In genomic region chr1:92299477-92300125, GRCh38 we compare ENCODE assay signal across 1 cellular context.
TF ChIP-seq lines count a peak whose summit lies in the region.

No MANE protein-coding gene starts in this region.

TF ChIP-seq in HepG2, 621 proteins besides CTCF, POLR2A, EP300 and RAD21 (continued from another document):
- peak; percentile 85; the same call in 1 of the 2 replicates for TF ChIP-seq PRDM10 (CRISPR knock-in tag; IDR thresholded peaks at IDR 0.05; ENCODE audit: low read depth)
- TF ChIP-seq NCOA5 (CRISPR knock-in tag; IDR thresholded peaks at IDR 0.05) = no peak
- no peak for TF ChIP-seq FIP1L1 (IDR thresholded peaks at IDR 0.05; ENCODE audit: borderline replicate concordance, insufficient read depth, low read depth, low read length)
- TF ChIP-seq ZNF629 (CRISPR knock-in tag; conservative IDR thresholded peaks at IDR 0.05) = no peak
